8 cellular contexts compared by ENCODE assay signal in the genomic region with DNA sequence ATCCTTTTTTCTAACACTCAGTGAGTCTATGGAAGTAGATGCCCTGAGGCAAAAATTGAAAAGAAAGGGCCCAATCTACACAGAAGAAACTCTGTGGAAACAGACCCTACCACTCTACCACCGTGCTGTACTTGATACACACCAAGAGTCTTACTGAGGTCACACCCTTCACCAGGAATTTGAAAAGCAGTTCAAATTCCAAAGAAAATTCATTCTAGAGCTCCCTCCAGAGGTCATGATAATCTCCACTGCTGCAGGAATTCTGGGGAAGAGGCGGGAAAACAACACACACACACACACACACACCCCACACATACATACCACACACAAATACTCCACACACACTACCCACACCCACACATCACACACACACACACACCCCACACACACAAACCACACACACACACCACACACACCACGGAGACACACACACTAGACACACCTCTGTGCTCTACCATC.
DNase-seq lines count a peak whose midpoint lies in the region; ATAC-seq, FAIRE-seq and TF ChIP-seq lines count a peak whose summit lies in the region.

No MANE protein-coding gene starts in this region.

- no peak for FAIRE-seq in RCC 7860 (lab: Jason Lieb, UNC)

- H3K9me3 ChIP-seq in parathyroid adenoma (ENCODE audit: control insufficient read depth, low read length) = no peaks in the 10 kb centered on the region

- H3K27me3 ChIP-seq in parathyroid adenoma (ENCODE audit: control insufficient read depth, insufficient read depth, low read length) = no peaks in the 10 kb centered on the region

- peak; percentile 31 for TF ChIP-seq CTCF in foreskin fibroblast (IDR thresholded peaks at IDR 0.05; ENCODE audit: low read depth, low read length)
- TF ChIP-seq CTCF in parathyroid adenoma (IDR thresholded peaks at IDR 0.05) = peak; percentile 15

- no peaks in the 10 kb centered on the region for H3K36me3 ChIP-seq in parathyroid adenoma (ENCODE audit: control insufficient read depth, insufficient read depth, low read length)

- DNase-seq in ELF-1 (ENCODE audit: low read depth, low spot score) (peak; percentile 34), RCC 7860 (ENCODE audit: low spot score) (peak; percentile 13), foreskin fibroblast (peak in 1 of 2 donors; percentile 48), NCI-H1048 (lab: John Stamatoyannopoulos, UW) (no peak)

- no peak overlapping the region for H3K4me2 ChIP-seq in parathyroid adenoma (ENCODE audit: low read length)

- no peaks in the 10 kb centered on the region for H3K4me1 ChIP-seq in parathyroid adenoma

- no peak overlapping the region for H3K4me3 ChIP-seq in foreskin fibroblast (ENCODE audit: low read depth in 1 of 2, low read length in 2 of 2)
- H3K4me3 ChIP-seq in parathyroid adenoma (ENCODE audit: low read depth, low read length) = no peak overlapping the region

- no peak overlapping the region for H3K27ac ChIP-seq in parathyroid adenoma

- no peak overlapping the region for H2AFZ ChIP-seq in parathyroid adenoma

- H3K9ac ChIP-seq in parathyroid adenoma = no peak overlapping the region

- ATAC-seq in HG03469 (IDR thresholded peaks at IDR 0.05; ENCODE audit: unreplicated experiment) (no peak), HG02798 (IDR thresholded peaks at IDR 0.05; ENCODE audit: poor library complexity, unreplicated experiment) (no peak), GM18873 (IDR thresholded peaks at IDR 0.05; ENCODE audit: low FRiP score, unreplicated experiment) (no peak)

- no peaks in the 10 kb centered on the region for H3K79me2 ChIP-seq in parathyroid adenoma
